In genomic region chr17:76445697-76446448, GRCh38 we compare ENCODE assay signal across 15 cellular contexts. TPM values are rescaled to one million over a fixed set of nuclear protein-coding genes. Genes with fewer than 3 reads are reported as not detected.
DNase-seq lines count a peak whose midpoint lies in the region; ATAC-seq, FAIRE-seq and TF ChIP-seq lines count a peak whose summit lies in the region.
"Had no signal": no experiment of that assay in that cellular context is flagged by ENCODE, and none has a peak within 500 bp of the region (broad histone marks: within the 10 kb centered on the region; RNA-seq: fewer than 3 reads in every experiment).

No MANE protein-coding gene starts in this region.

- FAIRE-seq in urothelium cell line (lab: Jason Lieb, UNC) = no peak
- FAIRE-seq: D721Med, GM19239 had no signal

- H3K36me3 Mint-ChIP-seq in osteocyte (ENCODE audit: unreplicated experiment) = no peaks in the 10 kb centered on the region

- intact Hi-C loops in HCT116 (cut with micrococcal nuclease) = no loop called here

- peak overlapping the region; percentile 28 for H3K4me3 Mint-ChIP-seq in osteocyte (ENCODE audit: unreplicated experiment)

- no peak for TF ChIP-seq POLR2A in HCT116 (IDR thresholded peaks at IDR 0.05; ENCODE audit: borderline replicate concordance, extremely low read depth, insufficient read depth, insufficient read length)
- no peak for TF ChIP-seq POLR2A in suprapubic skin (IDR thresholded peaks at IDR 0.05)

- DNase-seq in HCT116 (ENCODE audit: low read depth, low spot score) (no peak), RWPE1 (ENCODE audit: low spot score) (no peak), fibroblast of villous mesenchyme (ENCODE audit: low read depth) (no peak), osteocyte (ENCODE audit: extremely low spot score, unreplicated experiment) (no peak), urothelium cell line (ENCODE audit: low spot score) (no peak), suprapubic skin (ENCODE audit: low spot score in 2 of 2) (no peak)
- DNase-seq: foreskin keratinocyte, NCI-H2171 had no signal

- TF ChIP-seq EP300 in suprapubic skin (IDR thresholded peaks at IDR 0.05) = no peak

- no peaks in the 10 kb centered on the region for H3K9me2 ChIP-seq in HCT116 (ENCODE audit: insufficient read depth)

- peaks cover 66% of the 10 kb centered on the region for H3K4me1 Mint-ChIP-seq in osteocyte (ENCODE audit: unreplicated experiment)

- peaks cover 100% of the 10 kb centered on the region for H3K79me2 ChIP-seq in HCT116 (ENCODE audit: insufficient read depth, low read length)

- ATAC-seq in HCT116 (no peak), GM19397 (IDR thresholded peaks at IDR 0.05; ENCODE audit: unreplicated experiment) (no peak), GM21423 (IDR thresholded peaks at IDR 0.05; ENCODE audit: unreplicated experiment) (no peak)

- H2AFZ ChIP-seq in HCT116 (ENCODE audit: low read depth, low read length, poor library complexity, severe bottlenecking) = no peak overlapping the region

- POLR2A ChIA-PET in HCT116 (lab: Charles Lee) = interaction anchor here (1.1 kb wide), 1 partner anchor 678 kb away, joined by 4 read pairs; no protein-coding TSS in a partner anchor
- POLR2A ChIA-PET in RWPE1 (lab: Yijun Ruan, JAX; ENCODE audit: low non-redundant PET) = no interaction called here

- WGBS in suprapubic skin = 65% methylated on average over 10 of the region's 10 CpGs

- peaks cover 32% of the 10 kb centered on the region; the same call in 1 of the 2 replicates for H4K20me1 ChIP-seq in HCT116 (ENCODE audit: insufficient read depth)

- CTCF ChIA-PET in HCT116 (lab: Charles Lee) = interaction anchor here (1.0 to 1.5 kb wide), 2 partner anchors 48 to 77 kb away, joined by 3 read pairs; no protein-coding TSS in a partner anchor
- CTCF ChIA-PET in RWPE1 (lab: Yijun Ruan, JAX) = interaction anchor here (0.7 to 1.0 kb wide), 2 partner anchors 37 to 273 kb away, joined by 4 to 5 read pairs; no protein-coding TSS in a partner anchor

- H3K27ac ChIP-seq in HCT116 (ENCODE audit: low read depth, low read length) (peak overlapping the region; percentile 63; the same call in 1 of the 2 replicates), RWPE1 (peak overlapping the region; percentile 77), suprapubic skin (no peak overlapping the region)
- H3K27ac ChIP-seq: foreskin keratinocyte had no signal

- H3K27ac Mint-ChIP-seq in osteocyte (ENCODE audit: unreplicated experiment) = peak overlapping the region; percentile 72
- H3K27ac Mint-ChIP-seq: progenitor cell of endocrine pancreas had no signal

- H3K4me2 ChIP-seq in HCT116 (ENCODE audit: low read length) = peak overlapping the region; percentile 80

- H3K9me3 ChIP-seq in HCT116 (ENCODE audit: control insufficient read depth in 1 of 2, insufficient read depth in 1 of 2, low read depth in 1 of 2, low read length in 2 of 2) (no peaks in the 10 kb centered on the region), suprapubic skin (no peaks in the 10 kb centered on the region)

- H3K36me3 ChIP-seq in HCT116 (ENCODE audit: control insufficient read depth in 1 of 2, insufficient read depth in 2 of 2, low read length in 2 of 2) (no peaks in the 10 kb centered on the region), suprapubic skin (no peaks in the 10 kb centered on the region)

- BruUV-seq in HCT116 (replicated peaks; lab: Mats Ljungman, UMichigan) = no TSS peak

- TF ChIP-seq CTCF in HCT116 (IDR thresholded peaks at IDR 0.05 in 2 of 3, conservative IDR thresholded peaks at IDR 0.05 in 1 of 3; ENCODE audit: borderline replicate concordance in 1 of 3, insufficient read depth in 1 of 3, low read depth in 2 of 3, low read length in 2 of 3) = no peak
- TF ChIP-seq CTCF in RWPE1 (conservative IDR thresholded peaks at IDR 0.05; ENCODE audit: low read depth) = no peak
- TF ChIP-seq CTCF in fibroblast of villous mesenchyme (IDR thresholded peaks at IDR 0.05; ENCODE audit: insufficient read depth, low read depth, low read length) = no peak
- no peak for TF ChIP-seq CTCF in osteocyte (IDR thresholded peaks at IDR 0.05)
- no peak for TF ChIP-seq CTCF in suprapubic skin (IDR thresholded peaks at IDR 0.05)

- RAD21 ChIA-PET in HCT116 (lab: Charles Lee; ENCODE audit: low non-redundant PET in 1 of 2, low total read pairs in 2 of 2, uncharacterized antibody in 2 of 2, unreplicated experiment in 2 of 2) = no interaction called here

- no peaks in the 10 kb centered on the region for H3K27me3 ChIP-seq in HCT116 (ENCODE audit: insufficient read depth, low read length)
- no peaks in the 10 kb centered on the region for H3K27me3 ChIP-seq in suprapubic skin
- H3K27me3 ChIP-seq: foreskin keratinocyte had no signal

- peak overlapping the region; percentile 31 for H3K9ac ChIP-seq in HCT116 (ENCODE audit: low read length)

- H3K4me1 ChIP-seq in HCT116 (ENCODE audit: control insufficient read depth in 1 of 2, insufficient read depth in 2 of 2, low read length in 2 of 2) (peaks cover 44 to 86% of the 10 kb centered on the region in 2 experiments), suprapubic skin (peaks cover 7% of the 10 kb centered on the region)

- H3K9me3 Mint-ChIP-seq in osteocyte (ENCODE audit: unreplicated experiment) = no peaks in the 10 kb centered on the region

- no peaks in the 10 kb centered on the region for H3K27me3 Mint-ChIP-seq in osteocyte (ENCODE audit: unreplicated experiment)
- H3K27me3 Mint-ChIP-seq: progenitor cell of endocrine pancreas had no signal

- no peak for TF ChIP-seq RAD21 in HCT116 (IDR thresholded peaks at IDR 0.05; ENCODE audit: low read depth)

- peak overlapping the region; percentile 24 to 47; a peak in 3 of 4 replicates for H3K4me3 ChIP-seq in HCT116 (replicated peaks in 1 of 2; ENCODE audit: low read depth in 1 of 2, low read length in 2 of 2)
- peak overlapping the region; percentile 7 for H3K4me3 ChIP-seq in fibroblast of villous mesenchyme (ENCODE audit: low read depth, low read length)
- no peak overlapping the region for H3K4me3 ChIP-seq in suprapubic skin

TF ChIP-seq in HCT116, 20 proteins besides CTCF, POLR2A, EP300 and RAD21:
- TF ChIP-seq, protein P1, sequence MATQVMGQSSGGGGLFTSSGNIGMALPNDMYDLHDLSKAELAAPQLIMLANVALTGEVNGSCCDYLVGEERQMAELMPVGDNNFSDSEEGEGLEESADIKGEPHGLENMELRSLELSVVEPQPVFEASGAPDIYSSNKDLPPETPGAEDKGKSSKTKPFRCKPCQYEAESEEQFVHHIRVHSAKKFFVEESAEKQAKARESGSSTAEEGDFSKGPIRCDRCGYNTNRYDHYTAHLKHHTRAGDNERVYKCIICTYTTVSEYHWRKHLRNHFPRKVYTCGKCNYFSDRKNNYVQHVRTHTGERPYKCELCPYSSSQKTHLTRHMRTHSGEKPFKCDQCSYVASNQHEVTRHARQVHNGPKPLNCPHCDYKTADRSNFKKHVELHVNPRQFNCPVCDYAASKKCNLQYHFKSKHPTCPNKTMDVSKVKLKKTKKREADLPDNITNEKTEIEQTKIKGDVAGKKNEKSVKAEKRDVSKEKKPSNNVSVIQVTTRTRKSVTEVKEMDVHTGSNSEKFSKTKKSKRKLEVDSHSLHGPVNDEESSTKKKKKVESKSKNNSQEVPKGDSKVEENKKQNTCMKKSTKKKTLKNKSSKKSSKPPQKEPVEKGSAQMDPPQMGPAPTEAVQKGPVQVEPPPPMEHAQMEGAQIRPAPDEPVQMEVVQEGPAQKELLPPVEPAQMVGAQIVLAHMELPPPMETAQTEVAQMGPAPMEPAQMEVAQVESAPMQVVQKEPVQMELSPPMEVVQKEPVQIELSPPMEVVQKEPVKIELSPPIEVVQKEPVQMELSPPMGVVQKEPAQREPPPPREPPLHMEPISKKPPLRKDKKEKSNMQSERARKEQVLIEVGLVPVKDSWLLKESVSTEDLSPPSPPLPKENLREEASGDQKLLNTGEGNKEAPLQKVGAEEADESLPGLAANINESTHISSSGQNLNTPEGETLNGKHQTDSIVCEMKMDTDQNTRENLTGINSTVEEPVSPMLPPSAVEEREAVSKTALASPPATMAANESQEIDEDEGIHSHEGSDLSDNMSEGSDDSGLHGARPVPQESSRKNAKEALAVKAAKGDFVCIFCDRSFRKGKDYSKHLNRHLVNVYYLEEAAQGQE (IDR thresholded peaks at IDR 0.05; ENCODE audit: low read depth) = no peak
- no peak for TF ChIP-seq JUND (IDR thresholded peaks at IDR 0.05)
- no peak for TF ChIP-seq ELF1 (IDR thresholded peaks at IDR 0.05; ENCODE audit: borderline replicate concordance, low read depth)

RNA-seq across cellular contexts. Expression of gene UBE2O, which starts 7.1 kb away (rescaled TPM):
- 59.1 TPM for total RNA-seq in HCT116 (2021; ENCODE audit: unreplicated experiment)
- polyA plus RNA-seq in HCT116 (2012) = 50.2 and 72.6 TPM in 2 replicates
- 17.4 and 25.9 TPM in 2 replicates for total RNA-seq in fibroblast of villous mesenchyme
- 30.7 and 32.4 TPM in 2 replicates for total RNA-seq in osteocyte
- 10 to 100 TPM; 31.3 to 42.0 (median 37.7) TPM for total RNA-seq in suprapubic skin

RNA-seq across cellular contexts. Expression of gene AANAT, which starts 21.5 kb away (rescaled TPM):
- total RNA-seq in HCT116 (2021; ENCODE audit: unreplicated experiment) (not detected), fibroblast of villous mesenchyme (not detected in 2 replicates), osteocyte (not detected in 2 replicates), suprapubic skin (not detected)
- 0.24 and 0.36 TPM in 2 replicates for polyA plus RNA-seq in HCT116 (2012)
- total RNA-seq: foreskin keratinocyte, LHCN-M2, lung microvascular endothelial cell, progenitor cell of endocrine pancreas had no signal
- polyA plus RNA-seq: foreskin keratinocyte had no signal

RNA-seq across cellular contexts. Expression of gene RHBDF2, which starts 55.4 kb away (rescaled TPM):
- total RNA-seq in HCT116 (2021; ENCODE audit: unreplicated experiment) (61.1 TPM), fibroblast of villous mesenchyme (13.4 and 14.2 TPM in 2 replicates), osteocyte (14.5 and 17.5 TPM in 2 replicates), suprapubic skin (10 to 100 TPM; 45.9 to 82.6 (median 52.6) TPM)
- polyA plus RNA-seq in HCT116 (2012) = 34.4 and 40.6 TPM in 2 replicates
